ENCODE assay signal across 14 cellular contexts in the genomic region with DNA sequence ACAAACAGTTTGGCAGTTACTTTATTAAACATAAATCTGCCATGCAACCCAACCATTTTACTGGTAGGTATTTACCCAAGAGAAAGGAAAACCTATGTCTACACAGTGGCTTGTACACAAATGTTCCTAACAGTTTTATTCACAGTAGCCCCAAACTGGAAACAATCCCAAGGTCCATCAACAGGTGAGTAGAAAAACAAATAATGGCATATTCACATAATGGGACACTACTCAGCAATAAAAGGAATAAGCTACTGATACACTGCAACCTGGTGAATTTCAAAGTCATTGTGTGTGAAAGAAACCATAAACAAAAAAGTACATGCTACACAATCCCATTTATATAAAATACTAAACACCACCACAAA.
"Had no signal": no experiment of that assay in that cellular context is flagged by ENCODE, and none has a peak within 500 bp of the region (broad histone marks: within the 10 kb centered on the region; RNA-seq: fewer than 3 reads in every experiment).

No MANE protein-coding gene starts in this region.

- ATAC-seq: T-cell had no signal

- H3K27ac Mint-ChIP-seq: activated B cell treated with CpG ODN at 0.5 μM for 24 hours, neural progenitor cell had no signal

- H3K4me3 ChIP-seq: neural progenitor cell, skin epidermis, tibial artery, uterus had no signal

- H3K36me3 ChIP-seq: neural progenitor cell, uterus had no signal

- H3K4me1 Mint-ChIP-seq: neural progenitor cell had no signal

- H3K4me1 ChIP-seq: neural progenitor cell had no signal

- H3K27ac ChIP-seq: neural progenitor cell, parathyroid adenoma, tibial artery, uterus had no signal

- H3K9me3 Mint-ChIP-seq: activated B cell treated with CpG ODN at 0.5 μM for 24 hours, T-cell had no signal

- H3K9me3 ChIP-seq: tibial artery, uterus had no signal

- H2AFZ ChIP-seq: neural progenitor cell, parathyroid adenoma had no signal

- H3K27me3 Mint-ChIP-seq: activated B cell treated with CpG ODN at 0.5 μM for 24 hours, T-cell had no signal

- H3K27me3 ChIP-seq: neural progenitor cell, tibial artery, uterus had no signal

- H3K4me3 Mint-ChIP-seq: activated B cell treated with CpG ODN at 0.5 μM for 24 hours, neural progenitor cell, T-cell had no signal

- DNase-seq: activated B cell treated with CpG ODN at 0.5 μM for 24 hours; activated CD4-positive, alpha-beta T cell treated with anti-CD3 and anti-CD28 coated beads, Interleukin-2, amount 50 U/mL, for 4 hours; activated CD8-positive, alpha-beta memory T cell treated with anti-CD3 and anti-CD28 coated beads, Interleukin-2, amount 50 U/mL, for 48 hours; activated naive CD4-positive, alpha-beta T cell treated with anti-CD3 and anti-CD28 coated beads, Interleukin-2, amount 50 U/mL, for 16 hours; amygdala; cerebellar nuclear complex; dermis blood vessel endothelial cell; hypothalamus; T-cell; tibial artery; uterus had no signal

- H3K4me2 ChIP-seq: neural progenitor cell had no signal
